In the genomic region with DNA sequence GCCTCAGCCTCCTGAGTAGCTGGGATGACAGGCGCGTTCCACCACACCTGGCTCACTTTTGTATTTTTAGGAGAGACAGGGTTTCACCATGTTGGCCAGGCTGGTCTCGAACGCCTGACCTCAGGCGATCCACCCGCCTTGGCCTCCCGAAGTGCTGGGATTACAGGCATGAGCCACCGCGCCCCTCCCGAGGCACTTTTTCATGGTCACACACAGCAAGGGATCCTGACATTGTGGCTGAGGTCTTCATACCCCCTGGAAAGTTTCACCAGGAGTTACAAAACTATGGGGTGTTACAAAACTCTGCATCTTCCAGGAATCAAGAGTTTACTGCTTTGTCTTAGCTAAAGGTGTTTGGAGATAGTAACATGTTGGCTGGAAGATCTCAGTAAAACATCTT, we compare ENCODE assay signal across 7 cellular contexts.
"Had no signal": no experiment of that assay in that cellular context is flagged by ENCODE, and none has a peak within 500 bp of the region (broad histone marks: within the 10 kb centered on the region; RNA-seq: fewer than 3 reads in every experiment).

No MANE protein-coding gene starts in this region.

- H3K4me3 ChIP-seq: GM23248, HAP-1, K562 had no signal

- H3K9ac ChIP-seq: GM23248 had no signal

- H3K4me1 ChIP-seq: HAP-1 had no signal

- ATAC-seq: HCT116, K562 had no signal

- H3K27ac ChIP-seq: GM23248 had no signal

- H3K36me3 ChIP-seq: HAP-1 had no signal

- H2AFZ ChIP-seq: GM23248 had no signal

- DNase-seq: GM23248, GOT3, H7, IMR-90 had no signal

- H3K9me3 ChIP-seq: HAP-1 had no signal
